ENCODE assay signal across 8 cellular contexts in the genomic region with DNA sequence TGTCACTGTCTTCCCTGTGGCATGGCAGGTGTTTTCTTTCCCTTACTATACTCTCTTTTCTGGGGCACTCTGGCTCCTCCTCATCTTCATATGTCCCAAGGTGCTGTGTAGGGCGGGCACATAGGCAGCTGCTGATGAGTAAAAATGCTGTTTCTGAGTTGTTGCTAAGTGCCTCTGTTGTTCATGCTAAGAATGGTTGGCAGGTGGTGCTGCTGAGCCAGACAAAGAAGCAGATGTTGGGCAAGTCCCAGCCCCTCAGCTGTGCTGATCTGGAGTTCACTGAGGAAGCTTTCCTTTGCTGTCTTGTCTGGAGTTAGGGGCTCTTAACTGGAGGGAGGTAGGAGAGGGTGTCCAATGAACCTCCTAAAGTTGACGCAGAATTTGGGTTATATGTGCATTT. TPM values are rescaled to one million over a fixed set of nuclear protein-coding genes. Genes with fewer than 3 reads are reported as not detected.
DNase-seq lines count a peak whose midpoint lies in the region; ATAC-seq and TF ChIP-seq lines count a peak whose summit lies in the region.

No MANE protein-coding gene starts in this region.

- peak; percentile 90 for ATAC-seq in GM19328 (IDR thresholded peaks at IDR 0.05; ENCODE audit: unreplicated experiment)
- peak; percentile 98 for ATAC-seq in HG03354 (IDR thresholded peaks at IDR 0.05; ENCODE audit: poor library complexity, severe bottlenecking, unreplicated experiment)

- peak; percentile 66 for TF ChIP-seq CTCF in cardiac muscle cell (IDR thresholded peaks at IDR 0.05; ENCODE audit: low read depth, low read length)

- H3K4me3 Mint-ChIP-seq in CD8-positive, alpha-beta memory T cell, result peak overlapping the region in 3 of 7 donors; percentile 16 to 47 (median 24)

- POLR2A ChIA-PET in CD8-positive, alpha-beta memory T cell (lab: Charles Lee), result no interaction called here

- in situ Hi-C loops in G401 (cut with HindIII; ENCODE audit: low sequenced_read_pairs), result no loop called here

- DNase-seq in CD8-positive, alpha-beta memory T cell, result peak; percentile 21 to 81 (median 56)
- DNase-seq in RKO (ENCODE audit: low spot score) (peak; percentile 46), cardiac muscle cell (ENCODE audit: low read depth in 1 of 2, low spot score in 1 of 2) (peak; percentile 60 to 77), G401 (ENCODE audit: low spot score) (no peak)
- DNase-seq in activated T-helper 9 cell treated with anti-CD3 and anti-CD28 coated beads, Interleukin-2, amount 50 U/mL, for 16 hours (ENCODE audit: low read depth), result peak; percentile 38
- peak; percentile 79 for DNase-seq in stimulated activated CD4-positive, alpha-beta T cell treated with anti-CD3 and anti-CD28 coated beads, Interleukin-15, amount 100 ng/mL, for 24 hours

- no peaks in the 10 kb centered on the region for H3K9me3 Mint-ChIP-seq in CD8-positive, alpha-beta memory T cell

- H3K4me3 ChIP-seq in CD8-positive, alpha-beta memory T cell (ENCODE audit: low read length), result no peak overlapping the region
- no peak overlapping the region for H3K4me3 ChIP-seq in cardiac muscle cell

- H3K27me3 ChIP-seq in CD8-positive, alpha-beta memory T cell (ENCODE audit: insufficient read depth, low read length, poor library complexity, severe bottlenecking), result no peaks in the 10 kb centered on the region
- H3K27me3 ChIP-seq in cardiac muscle cell, result no peaks in the 10 kb centered on the region

- no peaks in the 10 kb centered on the region for H3K36me3 ChIP-seq in CD8-positive, alpha-beta memory T cell (ENCODE audit: insufficient read depth, low read length)
- peaks cover 6% of the 10 kb centered on the region for H3K36me3 ChIP-seq in cardiac muscle cell

- no peaks in the 10 kb centered on the region for H3K27me3 Mint-ChIP-seq in CD8-positive, alpha-beta memory T cell

- H3K9me3 ChIP-seq in CD8-positive, alpha-beta memory T cell (ENCODE audit: low read length), result no peaks in the 10 kb centered on the region
- H3K9me3 ChIP-seq in cardiac muscle cell (ENCODE audit: low read depth), result no peaks in the 10 kb centered on the region

- CTCF ChIA-PET in CD8-positive, alpha-beta memory T cell (lab: Charles Lee), result interaction anchor here (0.6 to 4.7 kb wide), 14 partner anchors 11 to 542 kb away, joined by 3 to 39 read pairs (median 3); no protein-coding TSS in a partner anchor

- H3K27ac ChIP-seq in CD8-positive, alpha-beta memory T cell (ENCODE audit: low read depth, low read length), result no peak overlapping the region
- H3K27ac ChIP-seq in cardiac muscle cell, result no peak overlapping the region

- H3K4me1 Mint-ChIP-seq in CD8-positive, alpha-beta memory T cell, result peaks cover 20 to 27% (median 26%) of the 10 kb centered on the region in 3 donors

- peak overlapping the region; percentile 1 to 90 (median 66) for H3K27ac Mint-ChIP-seq in CD8-positive, alpha-beta memory T cell

- peaks cover 48% of the 10 kb centered on the region for H3K4me1 ChIP-seq in CD8-positive, alpha-beta memory T cell (ENCODE audit: insufficient read depth, low read length)
- peaks cover 7% of the 10 kb centered on the region for H3K4me1 ChIP-seq in cardiac muscle cell (ENCODE audit: low read depth)

- peaks cover 8 to 71% (median 37%) of the 10 kb centered on the region in 3 donors for H3K36me3 Mint-ChIP-seq in CD8-positive, alpha-beta memory T cell

RNA-seq across cellular contexts. Expression of a gene that starts 40.6 kb away (rescaled TPM):
- total RNA-seq in CD8-positive, alpha-beta memory T cell, result 10 to 100 TPM; 38.5 to 40.9 TPM
- 33.6 TPM for polyA plus RNA-seq in CD8-positive, alpha-beta memory T cell
- total RNA-seq in cardiac muscle cell, result 38.7 and 59.1 TPM in 2 replicates
- 84.7 and 139 TPM in 2 replicates for polyA plus RNA-seq in cardiac muscle cell
- 56.0 and 61.8 TPM in 2 replicates for total RNA-seq in G401 (2014; rRNA removed; shearing (Covaris generic))
